ENCODE assay signal across 10 cellular contexts in genomic region chr15:83653288-83653638, GRCh38. TPM values are rescaled to one million over a fixed set of nuclear protein-coding genes. Genes with fewer than 3 reads are reported as not detected.
DNase-seq lines count a peak whose midpoint lies in the region; ATAC-seq and TF ChIP-seq lines count a peak whose summit lies in the region.
"Had no signal": no experiment of that assay in that cellular context is flagged by ENCODE, and none has a peak within 500 bp of the region (broad histone marks: within the 10 kb centered on the region; RNA-seq: fewer than 3 reads in every experiment).

No MANE protein-coding gene starts in this region.

- H3K23ac ChIP-seq in neuronal stem cell (ENCODE audit: low read depth, low read length, poor library complexity) = no peak overlapping the region

- TF ChIP-seq CTCF in heart right ventricle (IDR thresholded peaks at IDR 0.05) = no peak

- H4K8ac ChIP-seq in neuronal stem cell (ENCODE audit: low read depth, low read length) = no peak overlapping the region

- no peak overlapping the region for H3K4ac ChIP-seq in neuronal stem cell (ENCODE audit: low read length)

- no peak overlapping the region for H3K9ac ChIP-seq in neuronal stem cell (ENCODE audit: low read depth, low read length, poor library complexity)
- H3K9ac ChIP-seq: SK-N-SH had no signal

- ATAC-seq in heart right ventricle (peak in 1 of 8 donors; percentile 34), right cardiac atrium (no peak), GM18519 (IDR thresholded peaks at IDR 0.05; ENCODE audit: low FRiP score, unreplicated experiment) (no peak)
- ATAC-seq: CD8-positive, alpha-beta T cell had no signal

- H2AFZ ChIP-seq in neuronal stem cell (ENCODE audit: low read length) = no peak overlapping the region

- H3K9me3 ChIP-seq in heart right ventricle (peaks cover 0 to 4% (median 0%) of the 10 kb centered on the region in 11 donors), right cardiac atrium (ENCODE audit: control insufficient read depth, low read length) (no peaks in the 10 kb centered on the region), neuronal stem cell (replicated peaks in 1 of 2; ENCODE audit: control insufficient read depth in 2 of 2, insufficient read depth in 1 of 2, low read depth in 1 of 2, low read length in 2 of 2) (no peaks in the 10 kb centered on the region)
- H3K9me3 ChIP-seq: SK-N-SH had no signal

- H3K4me3 ChIP-seq in heart right ventricle (peak overlapping the region in 9 of 10 donors; percentile 38 to 72 (median 62)), right cardiac atrium (ENCODE audit: low read length) (peak overlapping the region; percentile 64), neuronal stem cell (ENCODE audit: low read length in 2 of 2) (peak overlapping the region in 1 of 2 donors; percentile 66), urinary bladder (ENCODE audit: low read depth, low read length) (peak overlapping the region; percentile 47)

- H3K14ac ChIP-seq in neuronal stem cell (ENCODE audit: low read length) = no peak overlapping the region

- no peak overlapping the region for H2BK15ac ChIP-seq in neuronal stem cell (ENCODE audit: low read length)

- H3K27me3 ChIP-seq in heart right ventricle (peaks cover 0 to 36% (median 9%) of the 10 kb centered on the region in 7 donors), right cardiac atrium (ENCODE audit: control insufficient read depth, insufficient read depth) (no peaks in the 10 kb centered on the region), neuronal stem cell (ENCODE audit: control insufficient read depth in 3 of 3, insufficient read depth in 3 of 3, low read depth in 1 of 3, low read length in 3 of 3) (peaks cover 7 to 62% (median 31%) of the 10 kb centered on the region in 3 experiments)

- H2BK5ac ChIP-seq in neuronal stem cell (ENCODE audit: low read length) = no peak overlapping the region

- H2BK12ac ChIP-seq in neuronal stem cell (ENCODE audit: low read length) = no peak overlapping the region

- 27% methylated on average over 17 to 18 of the region's 18 CpGs for WGBS in heart right ventricle, 2 donors
- 27% methylated on average over 18 of the region's 18 CpGs for WGBS in right cardiac atrium
- WGBS in neuronal stem cell (ENCODE audit: extremely low coverage in 2 of 2, insufficient read length in 2 of 2, insufficient replicate concordance in 1 of 2), 2 donors = no CpG with 5 or more reads among the region's 18 CpGs
- 39% methylated on average over 18 of the region's 18 CpGs for WGBS in urinary bladder

- H3K4me1 ChIP-seq in heart right ventricle = peaks cover 7 to 50% (median 20%) of the 10 kb centered on the region in 9 donors
- H3K4me1 ChIP-seq in right cardiac atrium (ENCODE audit: control insufficient read depth, insufficient read depth, low read length) = peaks cover 12% of the 10 kb centered on the region
- no peaks in the 10 kb centered on the region for H3K4me1 ChIP-seq in neuronal stem cell (ENCODE audit: control insufficient read depth in 2 of 2, insufficient read depth in 1 of 2, low read depth in 1 of 2, low read length in 2 of 2)
- no peaks in the 10 kb centered on the region for H3K4me1 ChIP-seq in urinary bladder (ENCODE audit: insufficient read depth)

- no peak overlapping the region for H2BK120ac ChIP-seq in neuronal stem cell (ENCODE audit: low read depth, low read length)

- no peaks in the 10 kb centered on the region for H3K79me1 ChIP-seq in neuronal stem cell (ENCODE audit: low read depth, low read length)

- no peak overlapping the region for H2AK5ac ChIP-seq in neuronal stem cell (ENCODE audit: low read depth, low read length)

- DNase-seq in heart right ventricle = no peak
- no peak for DNase-seq in cardiac septum (ENCODE audit: low spot score)
- DNase-seq in right cardiac atrium = no peak
- DNase-seq in neuronal stem cell (ENCODE audit: low spot score) = no peak
- DNase-seq in NCI-H187 treated with DMSO at 0.1 percent for 48 hours (lab: John Stamatoyannopoulos, UW) = no peak
- DNase-seq in NAMALWA (ENCODE audit: low spot score) = no peak
- DNase-seq: CD8-positive, alpha-beta T cell had no signal

- peaks cover 0 to 17% (median 0%) of the 10 kb centered on the region in 9 donors for H3K36me3 ChIP-seq in heart right ventricle
- H3K36me3 ChIP-seq in neuronal stem cell (replicated peaks in 1 of 2; ENCODE audit: control insufficient read depth in 2 of 2, insufficient read depth in 2 of 2, low read length in 2 of 2) = no peaks in the 10 kb centered on the region
- H3K36me3 ChIP-seq in urinary bladder (ENCODE audit: insufficient read depth) = no peaks in the 10 kb centered on the region

- peak overlapping the region; percentile 67 for H4K91ac ChIP-seq in neuronal stem cell (ENCODE audit: low read depth, low read length, poor library complexity)

- peak overlapping the region in 9 of 10 donors; percentile 31 to 89 (median 85) for H3K27ac ChIP-seq in heart right ventricle
- H3K27ac ChIP-seq in right cardiac atrium (ENCODE audit: low read length) = peak overlapping the region; percentile 50
- no peak overlapping the region for H3K27ac ChIP-seq in neuronal stem cell (replicated peaks; ENCODE audit: low read length)
- no peak overlapping the region for H3K27ac ChIP-seq in urinary bladder (ENCODE audit: low read depth)

- intact Hi-C loops in heart right ventricle (cut with DNase I) (loop anchor here in 3 of 10 donors (5.0 to 10.0 kb wide), 5 partner anchors 66 to 192 kb away; no protein-coding TSS in a partner anchor), cardiac septum (cut with DNase I) (loop anchor here (5.0 kb wide), 1 partner anchor 189 kb away; no protein-coding TSS in a partner anchor), right cardiac atrium (cut with DNase I) (loop anchor here in 3 of 4 donors (5.0 to 10.0 kb wide), 4 partner anchors 78 to 189 kb away; no protein-coding TSS in a partner anchor)

- no peak overlapping the region for H3K4me2 ChIP-seq in neuronal stem cell (ENCODE audit: insufficient read depth, low read length, poor library complexity, severe bottlenecking)
- H3K4me2 ChIP-seq: SK-N-SH had no signal

- peak overlapping the region; percentile 66 for H3K18ac ChIP-seq in neuronal stem cell (ENCODE audit: low read length)

RNA-seq across cellular contexts. Expression of gene ADAMTSL3, which starts 0.7 kb away (rescaled TPM):
- 10 to 100 TPM in 7 of 10 donors, 1 to 10 TPM in 3; 4.3 to 15.4 (median 11.3) TPM for total RNA-seq in heart right ventricle
- polyA plus RNA-seq in heart right ventricle = 1 to 10 TPM; 1.6 to 1.9 TPM
- total RNA-seq in cardiac septum = 9.8 TPM
- total RNA-seq in right cardiac atrium = 10 to 100 TPM; 31.3 to 50.2 (median 47.1) TPM
- polyA plus RNA-seq in right cardiac atrium = 4.7 TPM
- polyA plus RNA-seq in neuronal stem cell (2013, experiment 1 of 2) = 0.11 TPM
- polyA plus RNA-seq in neuronal stem cell (2013, experiment 2 of 2) = 0.14 TPM
- 56.9 TPM for total RNA-seq in urinary bladder
- 14.4 TPM for polyA plus RNA-seq in urinary bladder
- total RNA-seq: CD8-positive, alpha-beta T cell had no signal

Comparison
In these comparisons a context has a peak if more than half of its experiments do, and no peak if none do; other contexts are left out.
1. H3K27ac ChIP-seq: peak in heart right ventricle (9 of 10) and right cardiac atrium (single experiment); none in neuronal stem cell (single experiment) and urinary bladder (single experiment).